Comparison of ENCODE assay signal across 8 cellular contexts in the genomic region with DNA sequence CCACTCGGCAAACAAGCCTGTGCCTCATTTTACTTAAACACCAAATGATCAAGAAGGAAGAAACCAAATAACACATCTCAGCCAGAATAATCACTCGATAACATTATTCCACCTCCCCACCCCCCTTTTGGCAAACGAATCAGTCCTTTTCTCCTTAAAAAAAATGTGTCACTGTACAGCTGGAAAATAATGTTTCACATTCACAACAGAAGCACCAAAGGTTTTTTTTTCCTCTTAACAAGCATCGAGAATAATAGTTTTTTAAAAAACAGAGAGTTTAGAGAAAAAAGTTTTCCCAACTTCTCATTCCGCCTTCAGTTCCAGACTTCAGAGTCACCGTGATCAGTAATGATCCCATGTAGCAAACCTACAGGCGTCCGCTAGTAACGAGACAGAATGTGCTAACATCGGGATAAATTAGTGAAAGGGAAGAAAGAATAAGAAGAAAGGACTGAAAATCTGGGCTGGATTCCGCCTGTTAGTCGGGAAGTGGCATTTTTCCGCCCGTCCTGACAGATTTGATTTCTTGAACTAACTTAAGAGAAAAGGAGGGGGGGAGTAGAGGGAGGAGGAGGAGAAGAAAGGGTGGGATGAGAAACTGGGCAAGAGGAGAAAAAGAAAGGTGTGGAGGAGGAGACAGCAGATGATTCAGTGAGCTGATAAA. TPM values are rescaled to one million over a fixed set of nuclear protein-coding genes. Genes with fewer than 3 reads are reported as not detected.
DNase-seq lines count a peak whose midpoint lies in the region; ATAC-seq and TF ChIP-seq lines count a peak whose summit lies in the region.

A gene with protein sequence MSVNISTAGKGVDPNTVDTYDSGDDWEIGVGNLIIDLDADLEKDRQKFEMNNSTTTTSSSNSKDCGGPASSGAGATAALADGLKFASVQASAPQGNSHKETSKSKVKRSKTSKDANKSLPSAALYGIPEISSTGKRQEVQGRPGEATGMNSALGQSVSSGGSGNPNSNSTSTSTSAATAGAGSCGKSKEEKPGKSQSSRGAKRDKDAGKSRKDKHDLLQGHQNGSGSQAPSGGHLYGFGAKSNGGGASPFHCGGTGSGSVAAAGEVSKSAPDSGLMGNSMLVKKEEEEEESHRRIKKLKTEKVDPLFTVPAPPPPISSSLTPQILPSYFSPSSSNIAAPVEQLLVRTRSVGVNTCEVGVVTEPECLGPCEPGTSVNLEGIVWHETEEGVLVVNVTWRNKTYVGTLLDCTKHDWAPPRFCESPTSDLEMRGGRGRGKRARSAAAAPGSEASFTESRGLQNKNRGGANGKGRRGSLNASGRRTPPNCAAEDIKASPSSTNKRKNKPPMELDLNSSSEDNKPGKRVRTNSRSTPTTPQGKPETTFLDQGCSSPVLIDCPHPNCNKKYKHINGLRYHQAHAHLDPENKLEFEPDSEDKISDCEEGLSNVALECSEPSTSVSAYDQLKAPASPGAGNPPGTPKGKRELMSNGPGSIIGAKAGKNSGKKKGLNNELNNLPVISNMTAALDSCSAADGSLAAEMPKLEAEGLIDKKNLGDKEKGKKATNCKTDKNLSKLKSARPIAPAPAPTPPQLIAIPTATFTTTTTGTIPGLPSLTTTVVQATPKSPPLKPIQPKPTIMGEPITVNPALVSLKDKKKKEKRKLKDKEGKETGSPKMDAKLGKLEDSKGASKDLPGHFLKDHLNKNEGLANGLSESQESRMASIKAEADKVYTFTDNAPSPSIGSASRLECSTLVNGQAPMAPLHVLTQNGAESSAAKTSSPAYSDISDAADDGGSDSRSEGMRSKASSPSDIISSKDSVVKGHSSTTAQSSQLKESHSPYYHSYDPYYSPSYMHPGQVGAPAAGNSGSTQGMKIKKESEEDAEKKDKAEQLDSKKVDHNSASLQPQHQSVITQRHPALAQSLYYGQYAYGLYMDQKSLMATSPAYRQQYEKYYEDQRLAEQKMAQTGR (N-terminal part only) (minus strand): TSS at position 388 of the 664 bp plus-strand sequence. CDS start 1,650 bp downstream, outside the sequence.

- H3K27me3 Mint-ChIP-seq in MCF 10A (ENCODE audit: insufficient read depth, unreplicated experiment), result no peaks in the 10 kb centered on the region

- DNase-seq in NCI-H1092 treated with DMSO at 0.1 percent for 48 hours (lab: John Stamatoyannopoulos, UW) (peak; percentile 48), NCI-H1092 (lab: John Stamatoyannopoulos, UW) (no peak), NCI-H748 (lab: John Stamatoyannopoulos, UW; ENCODE audit: unreplicated experiment) (peak; percentile 75), MCF 10A (ENCODE audit: unreplicated experiment) (peak; percentile 82), kidney epithelial cell (ENCODE audit: low read depth) (peak; percentile 67)
- DNase-seq in stimulated activated effector memory CD8-positive, alpha-beta T cell treated with anti-CD3 and anti-CD28 coated beads, Interleukin-12 subunit alpha, Interleukin-12 subunit beta, amount 100 ng/mL, for 72 hours (ENCODE audit: low spot score in 2 of 2), result no peak
- DNase-seq in stimulated activated CD4-positive, alpha-beta T cell treated with anti-CD3 and anti-CD28 coated beads, Interleukin-1b, Interleukin-23, amount 100 ng/mL, for 48 hours, result no peak

- intact Hi-C loops in MCF 10A (cut with micrococcal nuclease), result loop anchor here (1.0 to 10.0 kb wide), 13 partner anchors 44 to 1381 kb away; no protein-coding TSS in a partner anchor

- TSS peak; percentile 48 for BruUV-seq in MCF 10A (replicated peaks; lab: Mats Ljungman, UMichigan)

- H3K36me3 ChIP-seq in kidney epithelial cell (ENCODE audit: control insufficient read depth, insufficient read depth, low read length), result no peaks in the 10 kb centered on the region

- peak within 1 kb of the TSS; percentile 80 for H3K4me3 ChIP-seq in kidney epithelial cell (ENCODE audit: low read depth, low read length)

- no peaks in the 10 kb centered on the region for H3K9me3 Mint-ChIP-seq in MCF 10A (ENCODE audit: unreplicated experiment)
- peaks cover 4% of the 10 kb centered on the region for H3K9me3 Mint-ChIP-seq in stimulated activated effector memory CD8-positive, alpha-beta T cell treated with anti-CD3 and anti-CD28 coated beads, Interleukin-12 subunit alpha, Interleukin-12 subunit beta, amount 100 ng/mL, for 72 hours

- no peak within 1 kb of the TSS for H3K27ac Mint-ChIP-seq in MCF 10A (ENCODE audit: low read depth, unreplicated experiment)
- no peak within 1 kb of the TSS for H3K27ac Mint-ChIP-seq in stimulated activated effector memory CD8-positive, alpha-beta T cell treated with anti-CD3 and anti-CD28 coated beads, Interleukin-12 subunit alpha, Interleukin-12 subunit beta, amount 100 ng/mL, for 72 hours

- H3K4me3 Mint-ChIP-seq in MCF 10A (ENCODE audit: unreplicated experiment), result no peak within 1 kb of the TSS
- H3K4me3 Mint-ChIP-seq in stimulated activated effector memory CD8-positive, alpha-beta T cell treated with anti-CD3 and anti-CD28 coated beads, Interleukin-12 subunit alpha, Interleukin-12 subunit beta, amount 100 ng/mL, for 72 hours, result peak within 1 kb of the TSS; percentile 25

- peaks cover 4% of the 10 kb centered on the region for H3K36me3 Mint-ChIP-seq in MCF 10A (ENCODE audit: insufficient read depth, unreplicated experiment)
- H3K36me3 Mint-ChIP-seq in stimulated activated effector memory CD8-positive, alpha-beta T cell treated with anti-CD3 and anti-CD28 coated beads, Interleukin-12 subunit alpha, Interleukin-12 subunit beta, amount 100 ng/mL, for 72 hours, result no peaks in the 10 kb centered on the region

- no peaks in the 10 kb centered on the region for H3K27me3 ChIP-seq in kidney epithelial cell (ENCODE audit: control insufficient read depth, insufficient read depth, low read length)

- POLR2A ChIA-PET in MCF 10A (lab: Yijun Ruan, JAX), result interaction anchor here (0.6 to 6.2 kb wide), 28 partner anchors 9 to 790 kb away, joined by 3 to 103 read pairs (median 4); no protein-coding TSS in a partner anchor

- CTCF ChIA-PET in MCF 10A (lab: Yijun Ruan, JAX), result interaction anchor here (0.6 to 1.5 kb wide), 7 partner anchors 20 to 1929 kb away, joined by 3 read pairs; no protein-coding TSS in a partner anchor

- peaks cover 12% of the 10 kb centered on the region for H3K4me1 Mint-ChIP-seq in MCF 10A (ENCODE audit: insufficient read depth, unreplicated experiment)
- H3K4me1 Mint-ChIP-seq in stimulated activated effector memory CD8-positive, alpha-beta T cell treated with anti-CD3 and anti-CD28 coated beads, Interleukin-12 subunit alpha, Interleukin-12 subunit beta, amount 100 ng/mL, for 72 hours, result no peaks in the 10 kb centered on the region

- TF ChIP-seq CTCF in MCF 10A (IDR thresholded peaks at IDR 0.05; ENCODE audit: unreplicated experiment) (no peak), kidney epithelial cell (IDR thresholded peaks at IDR 0.05; ENCODE audit: insufficient read depth, low read length, poor library complexity, severe bottlenecking) (no peak)

- ATAC-seq in stimulated activated effector memory CD8-positive, alpha-beta T cell treated with anti-CD3 and anti-CD28 coated beads, Interleukin-12 subunit alpha, Interleukin-12 subunit beta, amount 100 ng/mL, for 72 hours, result no peak
- no peak for ATAC-seq in HG02763 (IDR thresholded peaks at IDR 0.05; ENCODE audit: unreplicated experiment)

RNA-seq across cellular contexts. Expression of the gene that starts here (rescaled TPM):
- total RNA-seq in MCF 10A (2022) (8.4 and 10.4 TPM in 2 replicates), kidney epithelial cell (50.2 and 67.7 TPM in 2 replicates)

Comparison
In these comparisons a context has a peak if more than half of its experiments do, and no peak if none do; other contexts are left out.
1. DNase-seq: peak in NCI-H1092 treated with DMSO at 0.1 percent for 48 hours (single experiment), NCI-H748 (single experiment), MCF 10A (single experiment) and kidney epithelial cell (single experiment); none in NCI-H1092 (single experiment), stimulated activated effector memory CD8-positive, alpha-beta T cell treated with anti-CD3 and anti-CD28 coated beads, Interleukin-12 subunit alpha, Interleukin-12 subunit beta, amount 100 ng/mL, for 72 hours (0 of 2) and stimulated activated CD4-positive, alpha-beta T cell treated with anti-CD3 and anti-CD28 coated beads, Interleukin-1b, Interleukin-23, amount 100 ng/mL, for 48 hours (single experiment).